Comparison of ENCODE assay signal across 9 cellular contexts in the genomic region with DNA sequence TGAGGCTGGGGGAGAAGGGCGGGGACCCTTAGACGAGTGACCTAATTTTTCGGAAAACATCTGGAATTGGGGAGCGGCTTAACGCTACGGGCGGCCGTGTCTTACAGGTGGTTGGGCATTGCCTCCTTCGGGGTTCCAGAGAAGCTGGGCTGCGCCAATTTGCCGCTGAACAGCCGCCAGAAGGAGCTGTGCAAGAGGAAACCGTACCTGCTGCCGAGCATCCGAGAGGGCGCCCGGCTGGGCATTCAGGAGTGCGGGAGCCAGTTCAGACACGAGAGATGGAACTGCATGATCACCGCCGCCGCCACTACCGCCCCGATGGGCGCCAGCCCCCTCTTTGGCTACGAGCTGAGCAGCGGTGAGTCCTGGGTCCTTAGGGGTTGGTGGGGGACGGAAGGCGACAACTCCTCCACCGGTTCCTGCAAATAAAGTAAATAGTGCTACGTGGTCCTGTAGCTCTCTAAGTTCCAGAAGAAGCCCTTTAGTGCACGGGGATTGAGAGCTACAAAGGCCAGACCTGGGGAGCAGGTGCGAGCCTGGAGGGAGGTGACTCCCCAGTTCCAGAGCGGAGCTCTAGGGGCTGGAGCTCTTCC. TPM values are rescaled to one million over a fixed set of nuclear protein-coding genes. Genes with fewer than 3 reads are reported as not detected.
DNase-seq lines count a peak whose midpoint lies in the region; ATAC-seq and TF ChIP-seq lines count a peak whose summit lies in the region.
"Had no signal": no experiment of that assay in that cellular context is flagged by ENCODE, and none has a peak within 500 bp of the region (broad histone marks: within the 10 kb centered on the region; RNA-seq: fewer than 3 reads in every experiment).

No MANE protein-coding gene starts in this region.

- peak overlapping the region in 10 of 11 experiments; percentile 23 to 82 (median 78); a peak in 20 of 22 replicates for H3K27ac ChIP-seq in BLaER1 treated with 17β-estradiol and CSF1 and Interleukin-3, amounts not matched to agents 10 nM and 100 nM
- H3K27ac ChIP-seq in foreskin keratinocyte (no peak overlapping the region), prostate gland (no peak overlapping the region)

- intact Hi-C loops in prostate gland (cut with DNase I) = no loop called here

- ATAC-seq in GM18873 (IDR thresholded peaks at IDR 0.05; ENCODE audit: low FRiP score, unreplicated experiment) (peak; percentile 55), HG03196 (IDR thresholded peaks at IDR 0.05; ENCODE audit: unreplicated experiment) (peak; percentile 62), foreskin keratinocyte (peak; percentile 87), HG03280 (IDR thresholded peaks at IDR 0.05; ENCODE audit: unreplicated experiment) (no peak)

- H3K4me2 ChIP-seq in BLaER1 treated with 17β-estradiol and CSF1 and Interleukin-3, amounts not matched to agents 10 nM and 100 nM = peak overlapping the region; percentile 69 to 98 (median 86)

- H3K36me3 Mint-ChIP-seq in T-helper 2 cell treated with Interferon-gamma antibody and Interleukin-4, amounts not matched to agents 5 μg/mL and 100 μg/mL, for 36 hours (ENCODE audit: low read depth) = no peaks in the 10 kb centered on the region

- under 1% methylated on average over 31 of the region's 34 CpGs for WGBS in prostate gland

- peak overlapping the region; percentile 62 for H3K4me3 Mint-ChIP-seq in T-helper 2 cell treated with Interferon-gamma antibody and Interleukin-4, amounts not matched to agents 5 μg/mL and 100 μg/mL, for 36 hours

- no peaks in the 10 kb centered on the region for H3K9me3 Mint-ChIP-seq in T-helper 2 cell treated with Interferon-gamma antibody and Interleukin-4, amounts not matched to agents 5 μg/mL and 100 μg/mL, for 36 hours

- no peak for TF ChIP-seq POLR2A in prostate gland (IDR thresholded peaks at IDR 0.05)

- H3K9ac ChIP-seq in BLaER1 treated with 17β-estradiol and CSF1 and Interleukin-3, amounts not matched to agents 10 nM and 100 nM = peak overlapping the region; percentile 68 to 83 (median 81)

- no peaks in the 10 kb centered on the region for H3K9me3 ChIP-seq in BLaER1 treated with 17β-estradiol and CSF1 and Interleukin-3, amounts not matched to agents 10 nM and 100 nM (replicated peaks in 1 of 11)
- no peaks in the 10 kb centered on the region for H3K9me3 ChIP-seq in prostate gland

- H3K27ac Mint-ChIP-seq in T-helper 2 cell treated with Interferon-gamma antibody and Interleukin-4, amounts not matched to agents 5 μg/mL and 100 μg/mL, for 36 hours = no peak overlapping the region

- peak; percentile 65 for TF ChIP-seq CTCF in foreskin keratinocyte (conservative IDR thresholded peaks at IDR 0.05)
- TF ChIP-seq CTCF in prostate gland (IDR thresholded peaks at IDR 0.05) = no peak

- peaks cover 20 to 48% (median 36%) of the 10 kb centered on the region in 10 experiments for H3K4me1 ChIP-seq in BLaER1 treated with 17β-estradiol and CSF1 and Interleukin-3, amounts not matched to agents 10 nM and 100 nM
- H3K4me1 ChIP-seq in foreskin keratinocyte = peaks cover 7% of the 10 kb centered on the region
- H3K4me1 ChIP-seq in prostate gland (replicated peaks) = no peaks in the 10 kb centered on the region

- peak overlapping the region; percentile 66 to 80 (median 71) for H3K4me3 ChIP-seq in BLaER1 treated with 17β-estradiol and CSF1 and Interleukin-3, amounts not matched to agents 10 nM and 100 nM
- H3K4me3 ChIP-seq in prostate gland = peak overlapping the region; percentile 10 to 16

- H3K27me3 Mint-ChIP-seq in T-helper 2 cell treated with Interferon-gamma antibody and Interleukin-4, amounts not matched to agents 5 μg/mL and 100 μg/mL, for 36 hours (ENCODE audit: low read depth) = peaks cover 64% of the 10 kb centered on the region

- peak; percentile 17 for DNase-seq in T-helper 2 cell treated with Interferon-gamma antibody and Interleukin-4, amounts not matched to agents 5 μg/mL and 100 μg/mL, for 36 hours (ENCODE audit: low spot score)
- peak in 1 of 2 donors; percentile 44 for DNase-seq in foreskin keratinocyte
- DNase-seq in prostate gland (ENCODE audit: low spot score) = no peak
- no peak for DNase-seq in MV-4-11 (lab: John Stamatoyannopoulos, UW)

- H3K4me1 Mint-ChIP-seq in T-helper 2 cell treated with Interferon-gamma antibody and Interleukin-4, amounts not matched to agents 5 μg/mL and 100 μg/mL, for 36 hours (ENCODE audit: low read depth) = peaks cover 15% of the 10 kb centered on the region

- peaks cover 64 to 84% (median 72%) of the 10 kb centered on the region in 11 experiments for H3K27me3 ChIP-seq in BLaER1 treated with 17β-estradiol and CSF1 and Interleukin-3, amounts not matched to agents 10 nM and 100 nM
- peaks cover 51% of the 10 kb centered on the region for H3K27me3 ChIP-seq in foreskin keratinocyte
- peaks cover 11% of the 10 kb centered on the region for H3K27me3 ChIP-seq in prostate gland (replicated peaks; ENCODE audit: insufficient read depth)

- H3K36me3 ChIP-seq in BLaER1 treated with 17β-estradiol and CSF1 and Interleukin-3, amounts not matched to agents 10 nM and 100 nM = peaks cover 0 to 45% (median 7%) of the 10 kb centered on the region in 11 experiments; a peak in 11 of 22 replicates
- no peaks in the 10 kb centered on the region for H3K36me3 ChIP-seq in prostate gland

- H4K20me1 ChIP-seq in BLaER1 treated with 17β-estradiol and CSF1 and Interleukin-3, amounts not matched to agents 10 nM and 100 nM = peaks cover 0 to 85% (median 27%) of the 10 kb centered on the region in 11 experiments; a peak in 17 of 22 replicates

RNA-seq across cellular contexts. Expression of a gene that starts 0.8 kb away (rescaled TPM):
- total RNA-seq in foreskin keratinocyte (not detected in 2 replicates), prostate gland (1 to 10 TPM in 1 of 2 donors, under 1 TPM in 1; 0.23 to 1.1 TPM)
- polyA plus RNA-seq in foreskin keratinocyte = not detected in 2 replicates
- total RNA-seq: HT1080 had no signal

Comparison
In these comparisons a context has a peak if more than half of its experiments do, and no peak if none do; other contexts are left out.
1. H3K27ac ChIP-seq: peak in BLaER1 treated with 17β-estradiol and CSF1 and Interleukin-3, amounts not matched to agents 10 nM and 100 nM (10 of 11); none in foreskin keratinocyte (single experiment) and prostate gland (0 of 2).